1 cellular context compared by ENCODE assay signal in genomic region chr10:125155669-125156068, GRCh38.
TF ChIP-seq lines count a peak whose summit lies in the region.

No MANE protein-coding gene starts in this region.

TF ChIP-seq in SK-N-SH treated with all-trans-retinoic acid at 6 μM for 48 hours, 23 proteins besides CTCF, POLR2A, EP300 and RAD21 (continued from another document):
- no peak for TF ChIP-seq CREB5 (CRISPR knock-in tag; IDR thresholded peaks at IDR 0.05; ENCODE audit: low read depth)
